13 cellular contexts compared by ENCODE assay signal in the genomic region with DNA sequence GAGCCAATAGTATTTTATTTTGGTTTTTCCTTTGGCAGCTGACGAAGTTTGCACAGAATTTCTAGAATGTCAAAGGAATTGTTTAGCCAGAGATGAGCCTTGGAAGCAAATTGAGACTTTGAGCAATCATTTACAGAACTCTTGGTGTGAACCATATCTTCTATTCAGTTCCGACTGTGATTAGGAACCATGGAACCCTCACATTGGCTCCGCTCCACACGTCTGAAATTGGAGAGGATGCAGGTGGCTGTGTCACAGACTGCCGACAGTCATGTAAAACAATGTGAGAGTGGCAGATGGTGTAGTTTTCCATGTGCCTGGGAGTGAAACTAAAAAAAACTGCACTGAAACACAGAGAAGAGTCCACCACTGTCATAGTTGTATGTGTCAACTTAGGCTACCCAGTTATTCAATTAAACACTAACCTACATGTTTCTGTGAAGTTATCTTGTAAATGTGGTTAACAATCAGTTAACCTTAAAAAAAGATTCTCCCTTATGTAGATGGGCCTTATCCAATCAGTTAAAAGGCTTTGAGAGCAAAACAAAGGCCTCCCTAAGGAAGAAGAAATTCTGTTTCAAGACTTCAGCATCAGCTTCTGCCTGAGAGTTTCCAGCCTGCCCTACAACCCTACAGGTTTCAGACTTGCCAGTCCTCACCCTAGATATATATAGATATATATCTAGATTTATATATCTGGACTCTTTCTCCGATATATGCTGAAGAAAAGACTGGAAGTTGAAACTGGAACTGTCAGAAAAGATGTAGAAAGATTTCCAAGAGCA. TPM values are rescaled to one million over a fixed set of nuclear protein-coding genes. Genes with fewer than 3 reads are reported as not detected.
DNase-seq lines count a peak whose midpoint lies in the region; ATAC-seq and TF ChIP-seq lines count a peak whose summit lies in the region.
"Had no signal": no experiment of that assay in that cellular context is flagged by ENCODE, and none has a peak within 500 bp of the region (broad histone marks: within the 10 kb centered on the region; RNA-seq: fewer than 3 reads in every experiment).

No MANE protein-coding gene starts in this region.

- DNase-seq in activated naive CD8-positive, alpha-beta T cell treated with anti-CD3 and anti-CD28 coated beads, Interleukin-2, amount 50 U/mL, for 24 hours: no peak
- peak; percentile 19 to 70 for DNase-seq in NCI-H446 (lab: John Stamatoyannopoulos, UW)
- peak; percentile 52 for DNase-seq in cerebellum (ENCODE audit: low spot score)
- no peak for DNase-seq in thoracic aorta (ENCODE audit: low spot score)
- DNase-seq in sciatic nerve (ENCODE audit: low spot score): no peak
- DNase-seq: aorta; naive B cell; NCI-H1930; stimulated activated naive CD4-positive, alpha-beta T cell; SW 1271 had no signal

- H3K36me3 ChIP-seq in thoracic aorta: no peaks in the 10 kb centered on the region

- TF ChIP-seq CTCF in thoracic aorta (IDR thresholded peaks at IDR 0.05): no peak

- peaks cover under 1% of the 10 kb centered on the region for H3K36me3 Mint-ChIP-seq in activated naive CD8-positive, alpha-beta T cell
- peaks cover 10% of the 10 kb centered on the region for H3K36me3 Mint-ChIP-seq in activated naive CD8-positive, alpha-beta T cell treated with anti-CD3 and anti-CD28 coated beads, Interleukin-2, amount 50 U/mL, for 24 hours (ENCODE audit: low read depth)

- H3K4me3 ChIP-seq in thoracic aorta: no peak overlapping the region

- peak overlapping the region; percentile 95 to 97 for H3K27ac ChIP-seq in thoracic aorta

- no peaks in the 10 kb centered on the region for H3K9me3 ChIP-seq in thoracic aorta

- no peaks in the 10 kb centered on the region for H3K27me3 ChIP-seq in thoracic aorta (replicated peaks; ENCODE audit: insufficient read depth)

- no peak for ATAC-seq in activated naive CD8-positive, alpha-beta T cell treated with anti-CD3 and anti-CD28 coated beads, Interleukin-2, amount 50 U/mL, for 24 hours
- no peak for ATAC-seq in thoracic aorta (ENCODE audit: insufficient number of reproducible peaks, low FRiP score, low read depth)
- no peak for ATAC-seq in HG02840 (IDR thresholded peaks at IDR 0.05; ENCODE audit: low FRiP score, unreplicated experiment)
- no peak for ATAC-seq in GM21528 (IDR thresholded peaks at IDR 0.05; ENCODE audit: low FRiP score, unreplicated experiment)
- ATAC-seq in sciatic nerve: no peak

- peaks cover 58% of the 10 kb centered on the region for H3K4me1 Mint-ChIP-seq in activated naive CD8-positive, alpha-beta T cell (ENCODE audit: low read depth)
- H3K4me1 Mint-ChIP-seq in activated naive CD8-positive, alpha-beta T cell treated with anti-CD3 and anti-CD28 coated beads, Interleukin-2, amount 50 U/mL, for 24 hours: peaks cover 59% of the 10 kb centered on the region

- H3K9me3 Mint-ChIP-seq in activated naive CD8-positive, alpha-beta T cell (ENCODE audit: low read depth): peaks cover 4% of the 10 kb centered on the region
- H3K9me3 Mint-ChIP-seq in activated naive CD8-positive, alpha-beta T cell treated with anti-CD3 and anti-CD28 coated beads, Interleukin-2, amount 50 U/mL, for 24 hours: no peaks in the 10 kb centered on the region

- H3K4me1 ChIP-seq in thoracic aorta (ENCODE audit: control insufficient read depth in 1 of 2, low read depth in 2 of 2): peaks cover 21 to 52% of the 10 kb centered on the region in 2 donors

- peak overlapping the region; percentile 20 for H3K4me3 Mint-ChIP-seq in activated naive CD8-positive, alpha-beta T cell
- no peak overlapping the region for H3K4me3 Mint-ChIP-seq in activated naive CD8-positive, alpha-beta T cell treated with anti-CD3 and anti-CD28 coated beads, Interleukin-2, amount 50 U/mL, for 24 hours

- no peaks in the 10 kb centered on the region for H3K27me3 Mint-ChIP-seq in activated naive CD8-positive, alpha-beta T cell
- H3K27me3 Mint-ChIP-seq in activated naive CD8-positive, alpha-beta T cell treated with anti-CD3 and anti-CD28 coated beads, Interleukin-2, amount 50 U/mL, for 24 hours: peaks cover 8% of the 10 kb centered on the region

- H3K27ac Mint-ChIP-seq in activated naive CD8-positive, alpha-beta T cell: no peak overlapping the region
- H3K27ac Mint-ChIP-seq in activated naive CD8-positive, alpha-beta T cell treated with anti-CD3 and anti-CD28 coated beads, Interleukin-2, amount 50 U/mL, for 24 hours: no peak overlapping the region

- intact Hi-C loops in sciatic nerve (cut with DNase I): no loop called here

RNA-seq across cellular contexts. Expression of a gene that starts 3.3 kb away (rescaled TPM):
- total RNA-seq in cerebellum: 35.7 TPM
- 10 to 100 TPM; 41.3 to 45.9 TPM for total RNA-seq in thoracic aorta
- 40.3 TPM for total RNA-seq in sciatic nerve

RNA-seq across cellular contexts. Expression of a gene that starts 34.8 kb away (rescaled TPM):
- total RNA-seq in cerebellum (not detected), thoracic aorta (not detected), sciatic nerve (not detected)
- total RNA-seq: aorta had no signal

Comparison
In these comparisons a context has a peak if more than half of its experiments do, and no peak if none do; other contexts are left out.
1. DNase-seq: peak in NCI-H446 (2 of 2) and cerebellum (single experiment); none in activated naive CD8-positive, alpha-beta T cell treated with anti-CD3 and anti-CD28 coated beads, Interleukin-2, amount 50 U/mL, for 24 hours (single experiment), thoracic aorta (single experiment) and sciatic nerve (single experiment).